In the genomic region with DNA sequence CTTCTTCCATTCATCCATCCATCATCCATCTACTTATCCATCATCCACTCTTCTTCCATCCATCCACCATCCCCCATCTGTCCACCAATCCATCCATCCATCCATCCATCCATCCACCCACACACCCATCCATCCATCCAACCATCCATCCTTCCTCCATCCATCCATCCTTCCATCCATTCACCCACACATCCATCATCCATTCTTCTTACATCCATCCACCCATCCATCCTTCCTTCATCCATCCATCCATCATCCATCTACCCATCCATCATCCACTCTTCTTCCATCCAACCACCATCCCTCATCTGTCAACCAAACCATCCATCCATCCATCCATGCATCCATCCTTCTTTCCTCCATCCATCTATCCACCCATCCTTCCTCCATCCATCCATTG, we compare ENCODE assay signal across 2 cellular contexts.
TF ChIP-seq lines count a peak whose summit lies in the region.

No MANE protein-coding gene starts in this region.

TF ChIP-seq in HepG2, 621 proteins besides CTCF, POLR2A, EP300 and RAD21 (continued from another document):
- no peak for TF ChIP-seq ZNF350 (CRISPR knock-in tag; IDR thresholded peaks at IDR 0.05; ENCODE audit: borderline replicate concordance, low read depth)

TF ChIP-seq in H1, 55 proteins besides CTCF, POLR2A, EP300 and RAD21:
- TF ChIP-seq, protein P1, sequence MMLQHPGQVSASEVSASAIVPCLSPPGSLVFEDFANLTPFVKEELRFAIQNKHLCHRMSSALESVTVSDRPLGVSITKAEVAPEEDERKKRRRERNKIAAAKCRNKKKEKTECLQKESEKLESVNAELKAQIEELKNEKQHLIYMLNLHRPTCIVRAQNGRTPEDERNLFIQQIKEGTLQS (IDR thresholded peaks at IDR 0.05; ENCODE audit: insufficient read depth, low read depth, low read length): no peak
- no peak for TF ChIP-seq CBX5 (IDR thresholded peaks at IDR 0.05; ENCODE audit: low read depth, low read length)
- TF ChIP-seq, protein P2, sequence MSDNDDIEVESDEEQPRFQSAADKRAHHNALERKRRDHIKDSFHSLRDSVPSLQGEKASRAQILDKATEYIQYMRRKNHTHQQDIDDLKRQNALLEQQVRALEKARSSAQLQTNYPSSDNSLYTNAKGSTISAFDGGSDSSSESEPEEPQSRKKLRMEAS (IDR thresholded peaks at IDR 0.05): no peak
- TF ChIP-seq SP2 (IDR thresholded peaks at IDR 0.05; ENCODE audit: low read length): no peak
- TF ChIP-seq ASH2L (IDR thresholded peaks at IDR 0.05; ENCODE audit: low read length): no peak
- no peak for TF ChIP-seq SRF (IDR thresholded peaks at IDR 0.05; ENCODE audit: low read depth, low read length)
- no peak for TF ChIP-seq SAP30 (IDR thresholded peaks at IDR 0.05; ENCODE audit: insufficient read depth, insufficient replicate concordance, low read length)
- no peak for TF ChIP-seq EZH2 (IDR thresholded peaks at IDR 0.05; ENCODE audit: low read depth, low read length, severe bottlenecking)
- no peak for TF ChIP-seq SIX5 (IDR thresholded peaks at IDR 0.05; ENCODE audit: low read depth, low read length)
TF ChIP-seq in H1: peak in this region for 0.
